ENCODE assay signal across 10 cellular contexts in genomic region chr3:71987089-71987735, GRCh38.
DNase-seq lines count a peak whose midpoint lies in the region; ATAC-seq and TF ChIP-seq lines count a peak whose summit lies in the region.
"Had no signal": no experiment of that assay in that cellular context is flagged by ENCODE, and none has a peak within 500 bp of the region (broad histone marks: within the 10 kb centered on the region; RNA-seq: fewer than 3 reads in every experiment).

No MANE protein-coding gene starts in this region.

- WGBS in mesenchymal stem cell, result 95% methylated on average over 8 of the region's 9 CpGs

- H3K27ac ChIP-seq in DND-41 (ENCODE audit: low read length) (peak overlapping the region; percentile 2), mesenchymal stem cell (ENCODE audit: low read length, poor library complexity, severe bottlenecking) (no peak overlapping the region)

- peaks cover 24% of the 10 kb centered on the region for H3K4me1 ChIP-seq in DND-41 (ENCODE audit: insufficient read depth, low read length)
- peaks cover 6% of the 10 kb centered on the region for H3K4me1 ChIP-seq in mesenchymal stem cell (ENCODE audit: control insufficient read depth, insufficient read depth, low read depth, low read length)

- no peak overlapping the region for H4K8ac ChIP-seq in mesenchymal stem cell (ENCODE audit: low read length)

- H2BK5ac ChIP-seq in mesenchymal stem cell (ENCODE audit: low read depth, low read length, poor library complexity, severe bottlenecking), result no peak overlapping the region

- no peak overlapping the region for H2BK12ac ChIP-seq in mesenchymal stem cell (ENCODE audit: low read length in 2 of 2)

- H3K4me2 ChIP-seq in DND-41 (ENCODE audit: insufficient read depth, low read length), result no peak overlapping the region
- no peak overlapping the region for H3K4me2 ChIP-seq in mesenchymal stem cell (ENCODE audit: low read length, poor library complexity, severe bottlenecking)

- DNase-seq in DND-41 (no peak), LHCN-M2 (ENCODE audit: low read depth) (peak; percentile 44), dermis blood vessel endothelial cell (peak; percentile 47), mesenchymal stem cell (peak; percentile 40), occipital lobe (lab: John Stamatoyannopoulos, UW) (no peak), GOT3 (lab: John Stamatoyannopoulos, UW) (no peak), ureter (ENCODE audit: low spot score) (no peak)
- DNase-seq: cerebellar nuclear complex had no signal

- H3K79me1 ChIP-seq in mesenchymal stem cell (replicated peaks; ENCODE audit: low read length, poor library complexity, severe bottlenecking), result no peaks in the 10 kb centered on the region

- no peaks in the 10 kb centered on the region for H3K27me3 ChIP-seq in DND-41 (ENCODE audit: insufficient read depth, low read length, poor library complexity)
- no peaks in the 10 kb centered on the region for H3K27me3 ChIP-seq in mesenchymal stem cell (ENCODE audit: control insufficient read depth in 1 of 2, insufficient read depth in 1 of 2, low read length in 2 of 2)

- no peak overlapping the region for H2BK120ac ChIP-seq in mesenchymal stem cell (ENCODE audit: low read depth, low read length)

- H2AK5ac ChIP-seq in mesenchymal stem cell (ENCODE audit: low read length, severe bottlenecking), result no peak overlapping the region

- H3K4me3 ChIP-seq in DND-41 (ENCODE audit: low read depth in 1 of 2, low read length in 2 of 2) (no peak overlapping the region), mesenchymal stem cell (ENCODE audit: insufficient read depth in 1 of 2, low read depth in 1 of 2, low read length in 2 of 2) (no peak overlapping the region)

- no peaks in the 10 kb centered on the region for H4K20me1 ChIP-seq in DND-41 (ENCODE audit: insufficient read depth, low read length)

- H3K36me3 ChIP-seq in DND-41 (ENCODE audit: insufficient read depth, low read length) (no peaks in the 10 kb centered on the region), mesenchymal stem cell (ENCODE audit: control insufficient read depth in 1 of 2, insufficient read depth in 2 of 2, low read depth in 1 of 2, low read length in 2 of 2) (no peaks in the 10 kb centered on the region)

- no peak overlapping the region for H3K9ac ChIP-seq in DND-41 (ENCODE audit: low read depth, low read length)
- H3K9ac ChIP-seq in mesenchymal stem cell (ENCODE audit: low read length), result no peak overlapping the region

- peak; percentile 32 for TF ChIP-seq CTCF in DND-41 (IDR thresholded peaks at IDR 0.05; ENCODE audit: borderline replicate concordance, extremely low read depth, low read length, poor library complexity, severe bottlenecking)

- no peak overlapping the region for H2BK15ac ChIP-seq in mesenchymal stem cell (ENCODE audit: low read depth, poor library complexity, severe bottlenecking)

- no peaks in the 10 kb centered on the region for H3K79me2 ChIP-seq in DND-41 (ENCODE audit: insufficient read depth, low read length)

- no peak overlapping the region for H3K4ac ChIP-seq in mesenchymal stem cell (ENCODE audit: low read depth in 1 of 2, low read length in 2 of 2)

- H3K9me3 ChIP-seq in DND-41 (ENCODE audit: insufficient read depth, low read length, severe bottlenecking) (no peaks in the 10 kb centered on the region), mesenchymal stem cell (ENCODE audit: control insufficient read depth, low read length) (no peaks in the 10 kb centered on the region)

- H4K91ac ChIP-seq in mesenchymal stem cell (ENCODE audit: low read length), result no peak overlapping the region

- H3K18ac ChIP-seq in mesenchymal stem cell (ENCODE audit: low read depth in 1 of 2, low read length in 2 of 2), result no peak overlapping the region

- no peak overlapping the region for H3K23ac ChIP-seq in mesenchymal stem cell (ENCODE audit: low read length in 2 of 2)

- H2AFZ ChIP-seq in DND-41 (ENCODE audit: low read depth, low read length) (no peak overlapping the region), mesenchymal stem cell (ENCODE audit: low read depth, low read length) (no peak overlapping the region)

- H3K14ac ChIP-seq in mesenchymal stem cell (ENCODE audit: low read length in 2 of 2), result no peak overlapping the region

- no peak for ATAC-seq in DND-41 (ENCODE audit: insufficient read depth, low read depth)
- no peak for ATAC-seq in HG03025 (IDR thresholded peaks at IDR 0.05; ENCODE audit: low FRiP score, unreplicated experiment)
- ATAC-seq: stimulated activated memory B cell treated with anti-CD40 and anti-IgM and Interleukin-4, amounts not matched to agents 10 μg/mL and 1 μg/mL and 100 μg/mL, for 72 hours had no signal

Comparison
In these comparisons a context has a peak if more than half of its experiments do, and no peak if none do; other contexts are left out.
1. DNase-seq: peak in LHCN-M2 (single experiment), dermis blood vessel endothelial cell (single experiment) and mesenchymal stem cell (single experiment); none in DND-41 (single experiment), occipital lobe (single experiment), GOT3 (single experiment) and ureter (single experiment).